Comparison of ENCODE assay signal across 10 cellular contexts in genomic region chr17:38907930-38908675, GRCh38. TPM values are rescaled to one million over a fixed set of nuclear protein-coding genes. Genes with fewer than 3 reads are reported as not detected.
DNase-seq lines count a peak whose midpoint lies in the region; TF ChIP-seq lines count a peak whose summit lies in the region.
"Had no signal": no experiment of that assay in that cellular context is flagged by ENCODE, and none has a peak within 500 bp of the region (broad histone marks: within the 10 kb centered on the region; RNA-seq: fewer than 3 reads in every experiment).

No MANE protein-coding gene starts in this region.

- H3K36me3 ChIP-seq in BLaER1 treated with 17β-estradiol and CSF1 and Interleukin-3, amounts not matched to agents 10 nM and 100 nM = peaks cover 42 to 93% (median 82%) of the 10 kb centered on the region in 11 experiments
- H3K36me3 ChIP-seq in esophagus (ENCODE audit: control insufficient read depth in 2 of 2, insufficient read depth in 2 of 2, low read length in 1 of 2) = peaks cover 0 to 17% of the 10 kb centered on the region in 2 donors
- H3K36me3 ChIP-seq in trophoblast cell (ENCODE audit: control insufficient read depth in 1 of 2, insufficient read depth in 2 of 2, low read length in 2 of 2) = peaks cover 48 to 54% of the 10 kb centered on the region in 2 experiments

- H3K18ac ChIP-seq in trophoblast cell (ENCODE audit: low read length) = peak overlapping the region; percentile 55

- DNase-seq in RWPE1 (ENCODE audit: low spot score) (no peak), trophoblast cell (no peak), globus pallidus (ENCODE audit: low spot score) (no peak), HUDEP-2 (lab: John Stamatoyannopoulos, UW; ENCODE audit: unreplicated experiment in 76 of 76) (no peak), RPMI8226 (no peak)
- DNase-seq in T-helper 2 cell treated with Interferon-gamma antibody and Interleukin-4, amounts not matched to agents 5 μg/mL and 100 μg/mL, for 36 hours (ENCODE audit: low spot score) = no peak
- DNase-seq: activated naive CD4-positive, alpha-beta T cell; NCI-H1436 had no signal

- no peak overlapping the region for H4K91ac ChIP-seq in trophoblast cell (ENCODE audit: low read depth, low read length)

- H3K14ac ChIP-seq in trophoblast cell (ENCODE audit: low read length) = peak overlapping the region; percentile 45

- peaks cover 45 to 66% (median 49%) of the 10 kb centered on the region in 10 experiments for H3K4me1 ChIP-seq in BLaER1 treated with 17β-estradiol and CSF1 and Interleukin-3, amounts not matched to agents 10 nM and 100 nM
- H3K4me1 ChIP-seq in esophagus (ENCODE audit: control insufficient read depth in 2 of 2, insufficient read depth in 2 of 2, low read length in 1 of 2) (peaks cover 10 to 21% of the 10 kb centered on the region in 2 donors), trophoblast cell (ENCODE audit: control insufficient read depth in 1 of 2, insufficient read depth in 2 of 2, low read length in 2 of 2) (peaks cover 13 to 17% of the 10 kb centered on the region in 2 experiments)

- peaks cover 33% of the 10 kb centered on the region for H3K36me3 Mint-ChIP-seq in T-helper 2 cell treated with Interferon-gamma antibody and Interleukin-4, amounts not matched to agents 5 μg/mL and 100 μg/mL, for 36 hours (ENCODE audit: low read depth)

- H3K4ac ChIP-seq in trophoblast cell (ENCODE audit: low read depth, low read length) = peak overlapping the region; percentile 28

- CTCF ChIA-PET in RWPE1 (lab: Yijun Ruan, JAX) = no interaction called here

- no peak overlapping the region for H2AK5ac ChIP-seq in trophoblast cell (ENCODE audit: low read length)

- H3K79me1 ChIP-seq in trophoblast cell (ENCODE audit: low read length) = peaks cover 5% of the 10 kb centered on the region

- no peak overlapping the region for H3K4me3 Mint-ChIP-seq in T-helper 2 cell treated with Interferon-gamma antibody and Interleukin-4, amounts not matched to agents 5 μg/mL and 100 μg/mL, for 36 hours

- H3K79me2 ChIP-seq in trophoblast cell (ENCODE audit: control insufficient read depth, insufficient read depth, low read length, poor library complexity) = no peaks in the 10 kb centered on the region

- peak overlapping the region; percentile 6 for H2AFZ ChIP-seq in trophoblast cell (ENCODE audit: insufficient read depth, low read length, poor library complexity)

- H3K27me3 Mint-ChIP-seq in T-helper 2 cell treated with Interferon-gamma antibody and Interleukin-4, amounts not matched to agents 5 μg/mL and 100 μg/mL, for 36 hours (ENCODE audit: low read depth) = no peaks in the 10 kb centered on the region

- no peak overlapping the region for H4K8ac ChIP-seq in trophoblast cell (ENCODE audit: low read depth, low read length)

- peak overlapping the region in 1 of 10 experiments; percentile 4; a peak in 2 of 20 replicates for H3K4me3 ChIP-seq in BLaER1 treated with 17β-estradiol and CSF1 and Interleukin-3, amounts not matched to agents 10 nM and 100 nM
- H3K4me3 ChIP-seq in esophagus (ENCODE audit: low read depth in 1 of 2, low read length in 2 of 2) (peak overlapping the region in 1 of 2 donors; percentile 17), trophoblast cell (ENCODE audit: low read depth, low read length) (peak overlapping the region; percentile 4)

- no peak overlapping the region for H3K27ac Mint-ChIP-seq in T-helper 2 cell treated with Interferon-gamma antibody and Interleukin-4, amounts not matched to agents 5 μg/mL and 100 μg/mL, for 36 hours

- POLR2A ChIA-PET in RWPE1 (lab: Yijun Ruan, JAX; ENCODE audit: low non-redundant PET) = no interaction called here

- H3K4me1 Mint-ChIP-seq in T-helper 2 cell treated with Interferon-gamma antibody and Interleukin-4, amounts not matched to agents 5 μg/mL and 100 μg/mL, for 36 hours (ENCODE audit: low read depth) = peaks cover 8% of the 10 kb centered on the region

- no peak overlapping the region for H3K23ac ChIP-seq in trophoblast cell (ENCODE audit: low read length)

- H2BK12ac ChIP-seq in trophoblast cell (ENCODE audit: low read length) = no peak overlapping the region

- H3K9ac ChIP-seq in BLaER1 treated with 17β-estradiol and CSF1 and Interleukin-3, amounts not matched to agents 10 nM and 100 nM = peak overlapping the region; percentile 12 to 60 (median 46); a peak in 20 of 22 replicates
- H3K9ac ChIP-seq in trophoblast cell (ENCODE audit: low read length) = no peak overlapping the region

- no peaks in the 10 kb centered on the region for H3K9me3 Mint-ChIP-seq in T-helper 2 cell treated with Interferon-gamma antibody and Interleukin-4, amounts not matched to agents 5 μg/mL and 100 μg/mL, for 36 hours

- H3K4me2 ChIP-seq in BLaER1 treated with 17β-estradiol and CSF1 and Interleukin-3, amounts not matched to agents 10 nM and 100 nM = peak overlapping the region; percentile 67 to 95 (median 83)
- H3K4me2 ChIP-seq in trophoblast cell (ENCODE audit: low read length) = no peak overlapping the region

- WGBS in esophagus, 2 donors = 48 to 55% methylated on average over 15 of the region's 15 CpGs
- no CpG with 5 or more reads among the region's 15 CpGs for WGBS in trophoblast cell (ENCODE audit: extremely low coverage, insufficient coverage, insufficient read length)

- no peak overlapping the region for H4K12ac ChIP-seq in trophoblast cell (ENCODE audit: low read depth, low read length)

- peak overlapping the region in 9 of 11 experiments; percentile 48 to 70 (median 63); a peak in 17 of 22 replicates for H3K27ac ChIP-seq in BLaER1 treated with 17β-estradiol and CSF1 and Interleukin-3, amounts not matched to agents 10 nM and 100 nM
- H3K27ac ChIP-seq in RWPE1 (peak overlapping the region; percentile 86), esophagus (ENCODE audit: low read depth in 2 of 2, low read length in 1 of 2) (peak overlapping the region; percentile 57 to 68), trophoblast cell (ENCODE audit: low read depth, low read length) (no peak overlapping the region)

- TF ChIP-seq CTCF in RWPE1 (conservative IDR thresholded peaks at IDR 0.05; ENCODE audit: low read depth) = no peak

- peaks cover 0 to 100% (median 17%) of the 10 kb centered on the region in 11 experiments; a peak in 15 of 22 replicates for H4K20me1 ChIP-seq in BLaER1 treated with 17β-estradiol and CSF1 and Interleukin-3, amounts not matched to agents 10 nM and 100 nM

- no peak overlapping the region for H2BK120ac ChIP-seq in trophoblast cell (ENCODE audit: insufficient read depth, low read length, poor library complexity)

- peaks cover 0 to 11% (median 6%) of the 10 kb centered on the region in 11 experiments; a peak in 7 of 22 replicates for H3K9me3 ChIP-seq in BLaER1 treated with 17β-estradiol and CSF1 and Interleukin-3, amounts not matched to agents 10 nM and 100 nM (replicated peaks in 1 of 11)
- H3K9me3 ChIP-seq in esophagus (ENCODE audit: control insufficient read depth in 2 of 2, insufficient read depth in 1 of 2, low read depth in 1 of 2, low read length in 1 of 2) (no peaks in the 10 kb centered on the region), trophoblast cell (ENCODE audit: insufficient read depth, low read depth, low read length) (no peaks in the 10 kb centered on the region)

- H2BK5ac ChIP-seq in trophoblast cell (ENCODE audit: low read depth, low read length, poor library complexity) = no peak overlapping the region

- no peaks in the 10 kb centered on the region for H3K27me3 ChIP-seq in BLaER1 treated with 17β-estradiol and CSF1 and Interleukin-3, amounts not matched to agents 10 nM and 100 nM
- H3K27me3 ChIP-seq in esophagus (ENCODE audit: control insufficient read depth in 1 of 2, insufficient read depth in 2 of 2, low read length in 2 of 2) = no peaks in the 10 kb centered on the region
- H3K27me3 ChIP-seq in trophoblast cell (ENCODE audit: insufficient read depth, low read length) = no peaks in the 10 kb centered on the region

RNA-seq across cellular contexts. Expression of gene LASP1, which starts 38.2 kb away (rescaled TPM):
- polyA plus RNA-seq in esophagus = 10 to 100 TPM; 26.5 to 33.0 TPM
- 157 TPM in 2 replicates for polyA plus RNA-seq in trophoblast cell (2013)

RNA-seq across cellular contexts. Expression of gene RPL23, which starts 54.6 kb away (rescaled TPM):
- polyA plus RNA-seq in esophagus = 1,000 to 10,000 TPM; 2,779 to 3,117 TPM
- polyA plus RNA-seq in trophoblast cell (2013) = 2,811 and 2,862 TPM in 2 replicates

RNA-seq across cellular contexts. Expression of gene FBXO47, which starts 59.1 kb away (rescaled TPM):
- not detected for polyA plus RNA-seq in esophagus
- polyA plus RNA-seq in trophoblast cell (2013) = not detected in 2 replicates
